In genomic region chr7:2730846-2731770, GRCh38 we compare ENCODE assay signal across 16 cellular contexts. TPM values are rescaled to one million over a fixed set of nuclear protein-coding genes. Genes with fewer than 3 reads are reported as not detected.
A peak's percentile ranks its signal among the peaks of the same experiment; 100 is the strongest.
DNase-seq lines count a peak whose midpoint lies in the region; ATAC-seq and TF ChIP-seq lines count a peak whose summit lies in the region.
"Had no signal": no experiment of that assay in that cellular context is flagged by ENCODE, and none has a peak within 500 bp of the region (broad histone marks: within the 10 kb centered on the region; RNA-seq: fewer than 3 reads in every experiment).

No MANE protein-coding gene starts in this region.

- H3K4me1 Mint-ChIP-seq in mesothelial cell of epicardium, result peaks cover 51% of the 10 kb centered on the region
- peaks cover 28% of the 10 kb centered on the region for H3K4me1 Mint-ChIP-seq in type B pancreatic cell (ENCODE audit: unreplicated experiment)

- peaks cover 9% of the 10 kb centered on the region for H3K9me3 ChIP-seq in left ventricle myocardium inferior (replicated peaks)
- H3K9me3 ChIP-seq: thoracic aorta had no signal

- peaks cover 47% of the 10 kb centered on the region for H3K36me3 ChIP-seq in left ventricle myocardium inferior

- H3K27ac ChIP-seq in left ventricle myocardium inferior (replicated peaks) (no peak overlapping the region), angular gyrus (ENCODE audit: low read depth, low read length) (peak overlapping the region; percentile 71)
- H3K27ac ChIP-seq: epithelial cell of prostate, PC-9, thoracic aorta had no signal

- H3K27me3 Mint-ChIP-seq in mesothelial cell of epicardium (ENCODE audit: low read depth) (no peaks in the 10 kb centered on the region), type B pancreatic cell (no peaks in the 10 kb centered on the region)

- no peak overlapping the region for H3K4me3 ChIP-seq in left ventricle myocardium inferior
- H3K4me3 ChIP-seq: PC-9, thoracic aorta had no signal

- TF ChIP-seq CTCF in left ventricle myocardium inferior (IDR thresholded peaks at IDR 0.05; ENCODE audit: borderline replicate concordance), result no peak
- TF ChIP-seq CTCF in mesothelial cell of epicardium (IDR thresholded peaks at IDR 0.05; ENCODE audit: unreplicated experiment), result no peak
- no peak for TF ChIP-seq CTCF in type B pancreatic cell (conservative IDR thresholded peaks at IDR 0.05)

- intact Hi-C loops in Right ventricle myocardium superior (cut with DNase I), result loop anchor here (5.0 kb wide), 1 partner anchor 106 kb away; no protein-coding TSS in a partner anchor
- intact Hi-C loops in left ventricle myocardium inferior (cut with micrococcal nuclease), result no loop called here

- peak overlapping the region; percentile 91 for H3K27ac Mint-ChIP-seq in mesothelial cell of epicardium
- peak overlapping the region; percentile 79 for H3K27ac Mint-ChIP-seq in type B pancreatic cell

- H3K36me3 Mint-ChIP-seq in mesothelial cell of epicardium, result peaks cover 40% of the 10 kb centered on the region
- H3K36me3 Mint-ChIP-seq in type B pancreatic cell, result peaks cover 47% of the 10 kb centered on the region

- H3K4me3 Mint-ChIP-seq in mesothelial cell of epicardium (no peak overlapping the region), type B pancreatic cell (peak overlapping the region; percentile 68)

- ATAC-seq in Right ventricle myocardium superior (ENCODE audit: poor library complexity), result no peak
- no peak for ATAC-seq in GM21515 (IDR thresholded peaks at IDR 0.05; ENCODE audit: unreplicated experiment)

- H3K27me3 ChIP-seq in left ventricle myocardium inferior (ENCODE audit: low read depth), result no peaks in the 10 kb centered on the region

- H3K9me3 Mint-ChIP-seq in mesothelial cell of epicardium (peaks cover 7% of the 10 kb centered on the region), type B pancreatic cell (peaks cover 6% of the 10 kb centered on the region)

- H3K4me1 ChIP-seq in left ventricle myocardium inferior, result peaks cover 62% of the 10 kb centered on the region

- DNase-seq in Right ventricle myocardium superior, result peak; percentile 38
- no peak for DNase-seq in left ventricle myocardium inferior
- DNase-seq in mesothelial cell of epicardium (ENCODE audit: low spot score in 2 of 2, unreplicated experiment in 2 of 2), result no peak
- peak; percentile 61 for DNase-seq in type B pancreatic cell (ENCODE audit: extremely low spot score, unreplicated experiment)
- DNase-seq in NCI-H510A treated with DMSO at 0.1 percent for 48 hours (lab: John Stamatoyannopoulos, UW), result no peak
- no peak for DNase-seq in DMS 273 (lab: John Stamatoyannopoulos, UW; ENCODE audit: unreplicated experiment)
- DNase-seq: activated CD8-positive, alpha-beta memory T cell treated with anti-CD3 and anti-CD28 coated beads, Interleukin-2, amount 50 U/mL, for 48 hours; Calu3; NCI-H187; NCI-H69; PC-9 had no signal

RNA-seq across cellular contexts. Expression of gene AMZ1, which starts 43.1 kb away (rescaled TPM):
- total RNA-seq in Right ventricle myocardium superior (0.08 TPM), left ventricle myocardium inferior (0.11 TPM), mesothelial cell of epicardium (0.05 to 0.49 TPM (median 0.13 TPM) in 3 replicates), type B pancreatic cell (ENCODE audit: low replicate concordance) (1.2 and 5.6 TPM in 2 replicates)
- total RNA-seq: HT-29, PC-9 had no signal

Comparison
In these comparisons a context has a peak if more than half of its experiments do, and no peak if none do; other contexts are left out.
1. DNase-seq: peak in Right ventricle myocardium superior (single experiment) and type B pancreatic cell (single experiment); none in left ventricle myocardium inferior (single experiment), mesothelial cell of epicardium (0 of 2), NCI-H510A treated with DMSO at 0.1 percent for 48 hours (single experiment) and DMS 273 (single experiment).